10 cellular contexts compared by ENCODE assay signal in the genomic region with DNA sequence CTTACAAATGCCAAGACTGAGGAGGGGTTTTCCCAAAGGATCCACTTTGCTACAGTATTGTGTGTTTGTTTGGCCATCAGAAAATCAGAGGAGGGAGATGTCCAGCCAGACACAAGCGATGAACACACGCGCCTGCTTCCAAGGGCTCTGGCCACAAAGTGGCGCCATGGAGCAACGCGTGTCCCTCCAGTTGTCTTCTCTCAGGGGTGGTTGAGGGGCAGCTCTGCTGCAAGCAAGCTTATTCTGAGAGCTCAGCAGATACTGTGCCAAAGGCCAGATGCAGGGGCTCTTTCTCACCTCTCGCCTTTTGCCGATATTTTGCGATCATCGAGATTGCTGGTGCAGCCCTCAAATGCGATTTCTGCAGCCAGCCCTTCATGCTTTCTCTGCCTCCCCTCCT.
A peak's percentile ranks its signal among the peaks of the same experiment; 100 is the strongest.
DNase-seq lines count a peak whose midpoint lies in the region; ATAC-seq and TF ChIP-seq lines count a peak whose summit lies in the region.
"Had no signal": no experiment of that assay in that cellular context is flagged by ENCODE, and none has a peak within 500 bp of the region (broad histone marks: within the 10 kb centered on the region; RNA-seq: fewer than 3 reads in every experiment).

No MANE protein-coding gene starts in this region.

- no peak overlapping the region for H2AFZ ChIP-seq in mammary epithelial cell (ENCODE audit: low read depth, low read length)

- H3K36me3 ChIP-seq in mammary epithelial cell (ENCODE audit: insufficient read depth, low read length) (no peaks in the 10 kb centered on the region), adrenal gland (replicated peaks in 1 of 2) (no peaks in the 10 kb centered on the region), uterus (no peaks in the 10 kb centered on the region)

- H3K9me3 ChIP-seq in mammary epithelial cell (replicated peaks; ENCODE audit: insufficient read depth, low read length) (no peaks in the 10 kb centered on the region), adrenal gland (replicated peaks in 1 of 3) (no peaks in the 10 kb centered on the region), uterus (no peaks in the 10 kb centered on the region)

- H3K9ac ChIP-seq in mammary epithelial cell (ENCODE audit: insufficient read depth, low read length): no peak overlapping the region

- H3K27me3 ChIP-seq in mammary epithelial cell (ENCODE audit: insufficient read depth, low read length): no peaks in the 10 kb centered on the region
- no peaks in the 10 kb centered on the region for H3K27me3 ChIP-seq in adrenal gland
- H3K27me3 ChIP-seq in uterus: no peaks in the 10 kb centered on the region

- no peak overlapping the region for H3K4me3 ChIP-seq in mammary epithelial cell (replicated peaks in 1 of 3; ENCODE audit: insufficient read depth in 1 of 3, low read depth in 2 of 3, low read length in 3 of 3)
- no peak overlapping the region for H3K4me3 ChIP-seq in adrenal gland
- H3K4me3 ChIP-seq in uterus: no peak overlapping the region

- H3K27ac Mint-ChIP-seq in MCF 10A (ENCODE audit: low read depth, unreplicated experiment): no peak overlapping the region
- H3K27ac Mint-ChIP-seq: CD4-positive, CD25-positive, alpha-beta regulatory T cell had no signal

- no peaks in the 10 kb centered on the region for H3K79me2 ChIP-seq in mammary epithelial cell (ENCODE audit: insufficient read depth, low read length)

- no peaks in the 10 kb centered on the region for H3K4me1 Mint-ChIP-seq in MCF 10A (ENCODE audit: insufficient read depth, unreplicated experiment)
- H3K4me1 Mint-ChIP-seq: CD4-positive, CD25-positive, alpha-beta regulatory T cell had no signal

- H3K4me2 ChIP-seq in mammary epithelial cell (ENCODE audit: insufficient read depth, low read depth, low read length): no peak overlapping the region

- intact Hi-C loops in MCF 10A (cut with micrococcal nuclease) (no loop called here), mammary epithelial cell (cut with micrococcal nuclease) (no loop called here), adrenal gland (cut with DNase I) (no loop called here), uterus (cut with DNase I; ENCODE audit: low total_unique reads) (no loop called here), left colon (cut with DNase I, micrococcal nuclease) (no loop called here)

- no peak for TF ChIP-seq CTCF in MCF 10A (IDR thresholded peaks at IDR 0.05; ENCODE audit: unreplicated experiment)
- TF ChIP-seq CTCF in mammary epithelial cell (conservative IDR thresholded peaks at IDR 0.05 in 1 of 2, IDR thresholded peaks at IDR 0.05 in 1 of 2; ENCODE audit: extremely low read depth in 1 of 2, insufficient read depth in 1 of 2, low read depth in 1 of 2, low read length in 2 of 2): peak in 1 of 2 donors; percentile 30
- TF ChIP-seq CTCF in adrenal gland (IDR thresholded peaks at IDR 0.05): peak in 2 of 6 experiments; percentile 5 to 25
- peak in 1 of 4 experiments; percentile 18 for TF ChIP-seq CTCF in uterus (IDR thresholded peaks at IDR 0.05)

- dilution Hi-C loops in mammary epithelial cell (cut with HindIII; ENCODE audit: low sequenced_read_pairs): no loop called here

- H3K27me3 Mint-ChIP-seq in MCF 10A (ENCODE audit: insufficient read depth, unreplicated experiment): no peaks in the 10 kb centered on the region
- H3K27me3 Mint-ChIP-seq: CD4-positive, CD25-positive, alpha-beta regulatory T cell had no signal

- WGBS in mammary epithelial cell (ENCODE audit: low coverage, missing lambda C conversion rate): 87% methylated on average over 11 of the region's 11 CpGs
- WGBS in adrenal gland, 4 donors: 53 to 67% (median 59%) methylated on average over 4 to 11 of the region's 11 CpGs

- POLR2A ChIA-PET in MCF 10A (lab: Yijun Ruan, JAX): interaction anchor here (0.9 kb wide), 1 partner anchor 23 kb away, joined by 3 read pairs; no protein-coding TSS in a partner anchor

- CTCF ChIA-PET in MCF 10A (lab: Yijun Ruan, JAX) (no interaction called here), mammary epithelial cell (lab: Charles Lee; ENCODE audit: low non-redundant PET) (no interaction called here)

- H3K4me1 ChIP-seq in mammary epithelial cell (ENCODE audit: insufficient read depth, low read length): no peaks in the 10 kb centered on the region
- H3K4me1 ChIP-seq in adrenal gland (replicated peaks in 1 of 2): no peaks in the 10 kb centered on the region
- H3K4me1 ChIP-seq in uterus: peaks cover 0 to 10% of the 10 kb centered on the region in 2 donors

- BruUV-seq in MCF 10A (replicated peaks; lab: Mats Ljungman, UMichigan) (no TSS peak), mammary epithelial cell (replicated peaks; lab: Mats Ljungman, UMichigan) (no TSS peak)

- ATAC-seq in left colon: no peak

- no peaks in the 10 kb centered on the region for H3K36me3 Mint-ChIP-seq in MCF 10A (ENCODE audit: insufficient read depth, unreplicated experiment)
- H3K36me3 Mint-ChIP-seq: CD4-positive, CD25-positive, alpha-beta regulatory T cell had no signal

- no peak overlapping the region for H3K4me3 Mint-ChIP-seq in MCF 10A (ENCODE audit: unreplicated experiment)
- H3K4me3 Mint-ChIP-seq: CD4-positive, CD25-positive, alpha-beta regulatory T cell had no signal

- no peak for TF ChIP-seq POLR2A in adrenal gland (IDR thresholded peaks at IDR 0.05)
- TF ChIP-seq POLR2A in uterus (IDR thresholded peaks at IDR 0.05): no peak

- no peak overlapping the region for H3K27ac ChIP-seq in mammary epithelial cell (ENCODE audit: insufficient read depth, low read depth, low read length)
- no peak overlapping the region for H3K27ac ChIP-seq in adrenal gland
- no peak overlapping the region for H3K27ac ChIP-seq in uterus

- no peaks in the 10 kb centered on the region for H3K9me3 Mint-ChIP-seq in MCF 10A (ENCODE audit: unreplicated experiment)
- H3K9me3 Mint-ChIP-seq: CD4-positive, CD25-positive, alpha-beta regulatory T cell had no signal

- H4K20me1 ChIP-seq in mammary epithelial cell (ENCODE audit: insufficient read depth, low read length): no peaks in the 10 kb centered on the region

- in situ Hi-C loops in mammary epithelial cell (cut with MboI; ENCODE audit: low sequenced_read_pairs in 2 of 2): no loop called here

- DNase-seq in MCF 10A (ENCODE audit: unreplicated experiment) (peak; percentile 5), mammary epithelial cell (no peak), adrenal gland (peak in 4 of 7 donors; percentile 23 to 33 (median 26)), iPS-NIHi11 (ENCODE audit: low spot score) (peak; percentile 61), uterus (peak; percentile 59 to 67), left colon (no peak), NCI-H2081 treated with DMSO at 0.1 percent for 48 hours (lab: John Stamatoyannopoulos, UW) (no peak), GM19240 (ENCODE audit: insufficient read length, low spot score) (no peak)
- DNase-seq: CD4-positive, CD25-positive, alpha-beta regulatory T cell; stimulated activated CD4-positive, alpha-beta T cell treated with anti-CD3 and anti-CD28 coated beads, Interleukin-2, amount 100 ng/mL, for 48 hours had no signal

Comparison
In these comparisons a context has a peak if more than half of its experiments do, and no peak if none do; other contexts are left out.
1. DNase-seq: peak in MCF 10A (single experiment), adrenal gland (4 of 7), iPS-NIHi11 (single experiment) and uterus (2 of 2); none in mammary epithelial cell (single experiment), left colon (0 of 2), NCI-H2081 treated with DMSO at 0.1 percent for 48 hours (single experiment) and GM19240 (single experiment).